13 cellular contexts compared by ENCODE assay signal in the genomic region with DNA sequence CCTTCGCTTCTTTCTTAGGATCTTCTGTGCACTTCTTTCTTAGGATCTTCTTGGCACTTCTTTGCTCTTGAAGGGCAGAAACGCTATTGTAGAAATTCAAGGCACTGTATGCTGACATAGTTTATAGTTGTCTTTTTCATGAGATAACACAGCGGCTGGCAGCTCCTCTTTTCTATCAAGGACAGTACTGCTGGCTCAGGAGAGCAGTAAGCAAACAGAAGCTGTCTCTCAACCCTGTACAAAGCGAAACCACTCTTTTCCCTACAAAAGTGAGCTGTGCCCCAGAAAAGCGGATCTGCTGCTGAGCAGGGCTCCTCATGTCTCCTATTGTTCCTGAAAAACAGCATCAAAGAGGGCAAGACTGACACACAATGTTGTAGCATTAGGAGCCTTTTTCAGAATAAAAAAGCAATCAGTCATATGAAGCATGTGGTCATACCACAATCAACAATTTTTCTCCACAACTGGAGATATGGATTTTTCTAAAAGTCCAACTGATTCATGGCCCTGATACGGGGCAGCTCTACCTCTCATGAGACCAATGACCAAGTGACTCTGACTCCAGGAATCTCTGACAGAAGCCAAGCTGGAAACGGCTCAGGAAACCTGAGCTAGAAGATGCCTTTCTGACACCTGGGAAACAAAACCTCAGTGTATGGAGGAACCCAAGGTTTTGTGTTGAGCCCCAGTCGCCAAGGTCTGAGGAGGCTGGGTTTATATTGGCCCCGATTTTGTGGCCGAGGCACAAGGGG.
DNase-seq lines count a peak whose midpoint lies in the region; ATAC-seq and TF ChIP-seq lines count a peak whose summit lies in the region.
"Had no signal": no experiment of that assay in that cellular context is flagged by ENCODE, and none has a peak within 500 bp of the region (broad histone marks: within the 10 kb centered on the region; RNA-seq: fewer than 3 reads in every experiment).

No MANE protein-coding gene starts in this region.

- H3K23ac ChIP-seq in mesenchymal stem cell (ENCODE audit: low read length in 2 of 2): no peak overlapping the region

- POLR2A ChIA-PET in SK-N-SH (lab: Yijun Ruan, JAX): no interaction called here

- H2BK5ac ChIP-seq in mesenchymal stem cell (ENCODE audit: low read depth, low read length, poor library complexity, severe bottlenecking): no peak overlapping the region

- no peak for DNase-seq in SK-N-SH
- DNase-seq in adrenal gland: peak; percentile 43 to 82 (median 70)
- no peak for DNase-seq in mesenchymal stem cell
- DNase-seq in uterus: no peak
- DNase-seq in foreskin keratinocyte: no peak
- no peak for DNase-seq in activated naive CD4-positive, alpha-beta T cell treated with anti-CD3 and anti-CD28 coated beads, Interleukin-2, amount 50 U/mL, for 16 hours
- no peak for DNase-seq in GM10266 (ENCODE audit: extremely low spot score)
- DNase-seq: C1 segment of cervical spinal cord, GM23248, NCI-H1048, NCI-H146 had no signal

- no peak overlapping the region for H4K91ac ChIP-seq in mesenchymal stem cell (ENCODE audit: low read length)

- no peak overlapping the region for H2BK15ac ChIP-seq in mesenchymal stem cell (ENCODE audit: low read depth, poor library complexity, severe bottlenecking)

- no peak overlapping the region for H3K4me3 ChIP-seq in SK-N-SH (ENCODE audit: low read depth in 2 of 2, low read length in 1 of 2)
- H3K4me3 ChIP-seq in adrenal gland: peak overlapping the region in 1 of 4 donors; percentile 2
- no peak overlapping the region for H3K4me3 ChIP-seq in mesenchymal stem cell (ENCODE audit: insufficient read depth in 1 of 2, low read depth in 1 of 2, low read length in 2 of 2)
- H3K4me3 ChIP-seq in uterus: no peak overlapping the region
- H3K4me3 ChIP-seq: GM23248, K562 had no signal

- no peak overlapping the region for H3K18ac ChIP-seq in mesenchymal stem cell (ENCODE audit: low read depth in 1 of 2, low read length in 2 of 2)

- no peak overlapping the region for H3K9ac ChIP-seq in SK-N-SH
- H3K9ac ChIP-seq in mesenchymal stem cell (ENCODE audit: low read length): peak overlapping the region; percentile 15
- H3K9ac ChIP-seq: GM23248 had no signal

- no peak overlapping the region for H3K14ac ChIP-seq in mesenchymal stem cell (ENCODE audit: low read length in 2 of 2)

- ATAC-seq in SK-N-SH treated with all-trans-retinoic acid at 6 μM for 48 hours (peak; percentile 51; the same call in 2 of the 3 replicates), foreskin keratinocyte (no peak)
- ATAC-seq: K562 had no signal

- WGBS in SK-N-SH (ENCODE audit: low lambda C conversion rate): 32% methylated on average over 10 of the region's 10 CpGs
- WGBS in adrenal gland, 4 donors: 37 to 49% (median 43%) methylated on average over 10 of the region's 10 CpGs
- 86% methylated on average over 10 of the region's 10 CpGs for WGBS in mesenchymal stem cell

- H3K27me3 ChIP-seq in SK-N-SH (ENCODE audit: insufficient read depth) (no peaks in the 10 kb centered on the region), adrenal gland (no peaks in the 10 kb centered on the region), mesenchymal stem cell (ENCODE audit: control insufficient read depth in 1 of 2, insufficient read depth in 1 of 2, low read length in 2 of 2) (no peaks in the 10 kb centered on the region), uterus (no peaks in the 10 kb centered on the region), foreskin keratinocyte (no peaks in the 10 kb centered on the region)

- TF ChIP-seq CTCF in SK-N-SH (IDR thresholded peaks at IDR 0.05): no peak
- TF ChIP-seq CTCF in adrenal gland (IDR thresholded peaks at IDR 0.05): no peak
- no peak for TF ChIP-seq CTCF in uterus (IDR thresholded peaks at IDR 0.05)
- TF ChIP-seq CTCF in foreskin keratinocyte (conservative IDR thresholded peaks at IDR 0.05): no peak
- no peak for TF ChIP-seq CTCF in GM10266 (IDR thresholded peaks at IDR 0.05; ENCODE audit: control insufficient read depth, insufficient read depth, low read depth, missing control alignments)

- no peak overlapping the region for H3K4ac ChIP-seq in mesenchymal stem cell (ENCODE audit: low read depth in 1 of 2, low read length in 2 of 2)

- H3K79me1 ChIP-seq in mesenchymal stem cell (replicated peaks; ENCODE audit: low read length, poor library complexity, severe bottlenecking): no peaks in the 10 kb centered on the region

- H3K27ac ChIP-seq in SK-N-SH (ENCODE audit: low read depth in 2 of 2, low read length in 1 of 2): no peak overlapping the region
- peak overlapping the region in 4 of 5 donors; percentile 60 to 83 (median 68) for H3K27ac ChIP-seq in adrenal gland
- no peak overlapping the region for H3K27ac ChIP-seq in mesenchymal stem cell (ENCODE audit: low read length, poor library complexity, severe bottlenecking)
- peak overlapping the region; percentile 73 to 75 for H3K27ac ChIP-seq in uterus
- H3K27ac ChIP-seq in foreskin keratinocyte: no peak overlapping the region
- H3K27ac ChIP-seq: GM23248 had no signal

- no peaks in the 10 kb centered on the region for H3F3A ChIP-seq in SK-N-SH (replicated peaks; ENCODE audit: insufficient read depth)

- H3K4me2 ChIP-seq in SK-N-SH (no peak overlapping the region), mesenchymal stem cell (ENCODE audit: low read length, poor library complexity, severe bottlenecking) (no peak overlapping the region)

- no peaks in the 10 kb centered on the region for H3K9me2 ChIP-seq in SK-N-SH

- H3K36me3 ChIP-seq in SK-N-SH (replicated peaks in 1 of 2; ENCODE audit: control insufficient read depth in 1 of 2, insufficient read depth in 2 of 2, low read length in 1 of 2) (no peaks in the 10 kb centered on the region), adrenal gland (replicated peaks in 1 of 2) (no peaks in the 10 kb centered on the region), mesenchymal stem cell (ENCODE audit: control insufficient read depth in 1 of 2, insufficient read depth in 2 of 2, low read depth in 1 of 2, low read length in 2 of 2) (no peaks in the 10 kb centered on the region), uterus (no peaks in the 10 kb centered on the region)

- H3K4me1 ChIP-seq in SK-N-SH (ENCODE audit: control insufficient read depth in 1 of 2, insufficient read depth in 2 of 2, low read depth in 1 of 2, low read length in 1 of 2) (no peaks in the 10 kb centered on the region), adrenal gland (replicated peaks in 1 of 2) (peaks cover 4 to 13% of the 10 kb centered on the region in 2 donors), mesenchymal stem cell (ENCODE audit: control insufficient read depth, insufficient read depth, low read depth, low read length) (no peaks in the 10 kb centered on the region), uterus (no peaks in the 10 kb centered on the region), foreskin keratinocyte (no peaks in the 10 kb centered on the region)

- TF ChIP-seq RAD21 in SK-N-SH (IDR thresholded peaks at IDR 0.05; ENCODE audit: low read length): no peak

- no peak for TF ChIP-seq EP300 in SK-N-SH (IDR thresholded peaks at IDR 0.05; ENCODE audit: borderline replicate concordance in 1 of 2, low read depth in 1 of 2, low read length in 1 of 2)

- H2AFZ ChIP-seq in SK-N-SH (ENCODE audit: low read depth) (no peak overlapping the region), mesenchymal stem cell (ENCODE audit: low read depth, low read length) (no peak overlapping the region)
- H2AFZ ChIP-seq: GM23248 had no signal

- TF ChIP-seq POLR2A in adrenal gland (IDR thresholded peaks at IDR 0.05) (peak in 1 of 2 donors; percentile 71), uterus (IDR thresholded peaks at IDR 0.05) (no peak)

- CTCF ChIA-PET in SK-N-SH (lab: Yijun Ruan, JAX): interaction anchor here (1.0 kb wide), 1 partner anchor 14 kb away, joined by 3 read pairs; no protein-coding TSS in a partner anchor

- H3K9me3 ChIP-seq in SK-N-SH (no peaks in the 10 kb centered on the region), adrenal gland (replicated peaks in 1 of 3) (no peaks in the 10 kb centered on the region), mesenchymal stem cell (ENCODE audit: control insufficient read depth, low read length) (no peaks in the 10 kb centered on the region), uterus (no peaks in the 10 kb centered on the region)

- no peak overlapping the region for H2AK5ac ChIP-seq in mesenchymal stem cell (ENCODE audit: low read length, severe bottlenecking)

- no peaks in the 10 kb centered on the region for H4K20me1 ChIP-seq in SK-N-SH (ENCODE audit: insufficient read depth)

- H4K8ac ChIP-seq in mesenchymal stem cell (ENCODE audit: low read length): no peak overlapping the region

- H2BK120ac ChIP-seq in mesenchymal stem cell (ENCODE audit: low read depth, low read length): no peak overlapping the region

- H3K79me2 ChIP-seq in SK-N-SH (ENCODE audit: insufficient read depth): no peaks in the 10 kb centered on the region

- intact Hi-C loops in adrenal gland (cut with DNase I) (no loop called here), uterus (cut with DNase I; ENCODE audit: low total_unique reads) (no loop called here)

- no peak overlapping the region for H2BK12ac ChIP-seq in mesenchymal stem cell (ENCODE audit: low read length in 2 of 2)

TF ChIP-seq in SK-N-SH treated with all-trans-retinoic acid at 6 μM for 48 hours, 23 proteins besides CTCF, POLR2A, EP300 and RAD21 (continues in another document):
- TF ChIP-seq, protein P1, sequence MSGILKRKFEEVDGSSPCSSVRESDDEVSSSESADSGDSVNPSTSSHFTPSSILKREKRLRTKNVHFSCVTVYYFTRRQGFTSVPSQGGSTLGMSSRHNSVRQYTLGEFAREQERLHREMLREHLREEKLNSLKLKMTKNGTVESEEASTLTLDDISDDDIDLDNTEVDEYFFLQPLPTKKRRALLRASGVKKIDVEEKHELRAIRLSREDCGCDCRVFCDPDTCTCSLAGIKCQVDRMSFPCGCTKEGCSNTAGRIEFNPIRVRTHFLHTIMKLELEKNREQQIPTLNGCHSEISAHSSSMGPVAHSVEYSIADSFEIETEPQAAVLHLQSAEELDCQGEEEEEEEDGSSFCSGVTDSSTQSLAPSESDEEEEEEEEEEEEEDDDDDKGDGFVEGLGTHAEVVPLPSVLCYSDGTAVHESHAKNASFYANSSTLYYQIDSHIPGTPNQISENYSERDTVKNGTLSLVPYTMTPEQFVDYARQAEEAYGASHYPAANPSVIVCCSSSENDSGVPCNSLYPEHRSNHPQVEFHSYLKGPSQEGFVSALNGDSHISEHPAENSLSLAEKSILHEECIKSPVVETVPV (CRISPR knock-in tag; IDR thresholded peaks at IDR 0.05): no peak

TF ChIP-seq in SK-N-SH, 30 proteins besides CTCF, POLR2A, EP300 and RAD21 (continues in another document):
- TF ChIP-seq TAF1 (IDR thresholded peaks at IDR 0.05; ENCODE audit: borderline replicate concordance, low read depth, low read length) (no peak), FOXM1 (IDR thresholded peaks at IDR 0.05; ENCODE audit: low read depth) (no peak), FOSL2 (IDR thresholded peaks at IDR 0.05; ENCODE audit: borderline replicate concordance, low read depth) (no peak)

Comparison
In these comparisons a context has a peak if more than half of its experiments do, and no peak if none do; other contexts are left out.
1. DNase-seq: peak in adrenal gland (7 of 7); none in SK-N-SH (single experiment), mesenchymal stem cell (single experiment), uterus (0 of 2), foreskin keratinocyte (0 of 2), activated naive CD4-positive, alpha-beta T cell treated with anti-CD3 and anti-CD28 coated beads, Interleukin-2, amount 50 U/mL, for 16 hours (single experiment) and GM10266 (single experiment).
2. H3K27ac ChIP-seq: peak in adrenal gland (4 of 5) and uterus (2 of 2); none in SK-N-SH (0 of 2), mesenchymal stem cell (single experiment) and foreskin keratinocyte (single experiment).